ENCODE assay signal across 1 cellular context in the genomic region with DNA sequence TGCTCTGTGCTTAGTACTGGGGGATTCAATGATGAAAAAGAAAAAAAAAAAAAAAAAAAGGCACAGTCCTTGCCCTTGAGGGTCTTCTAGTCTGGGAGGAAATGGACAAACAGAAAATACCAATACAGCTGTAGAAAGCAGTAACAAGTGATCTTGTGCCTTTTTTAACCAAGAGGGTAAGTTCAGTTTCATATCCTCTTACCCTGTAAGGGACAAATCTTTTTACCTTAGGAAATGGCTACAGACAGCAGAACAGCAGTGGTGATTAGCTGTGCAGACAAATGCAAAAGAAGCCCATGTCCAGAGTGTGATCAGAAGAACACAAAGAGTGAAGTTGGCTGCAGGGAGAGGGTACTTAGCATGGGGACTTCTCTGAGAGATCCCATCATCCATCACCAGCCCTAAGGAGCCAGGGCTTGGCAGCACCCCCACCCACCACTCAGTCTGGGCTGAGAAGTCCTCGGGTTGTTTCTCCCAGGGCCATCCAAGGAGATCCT.
TF ChIP-seq lines count a peak whose summit lies in the region.

No MANE protein-coding gene starts in this region.

TF ChIP-seq in A549, 52 proteins besides CTCF, POLR2A, EP300 and RAD21 (continued from another document):
- TF ChIP-seq, protein P1, sequence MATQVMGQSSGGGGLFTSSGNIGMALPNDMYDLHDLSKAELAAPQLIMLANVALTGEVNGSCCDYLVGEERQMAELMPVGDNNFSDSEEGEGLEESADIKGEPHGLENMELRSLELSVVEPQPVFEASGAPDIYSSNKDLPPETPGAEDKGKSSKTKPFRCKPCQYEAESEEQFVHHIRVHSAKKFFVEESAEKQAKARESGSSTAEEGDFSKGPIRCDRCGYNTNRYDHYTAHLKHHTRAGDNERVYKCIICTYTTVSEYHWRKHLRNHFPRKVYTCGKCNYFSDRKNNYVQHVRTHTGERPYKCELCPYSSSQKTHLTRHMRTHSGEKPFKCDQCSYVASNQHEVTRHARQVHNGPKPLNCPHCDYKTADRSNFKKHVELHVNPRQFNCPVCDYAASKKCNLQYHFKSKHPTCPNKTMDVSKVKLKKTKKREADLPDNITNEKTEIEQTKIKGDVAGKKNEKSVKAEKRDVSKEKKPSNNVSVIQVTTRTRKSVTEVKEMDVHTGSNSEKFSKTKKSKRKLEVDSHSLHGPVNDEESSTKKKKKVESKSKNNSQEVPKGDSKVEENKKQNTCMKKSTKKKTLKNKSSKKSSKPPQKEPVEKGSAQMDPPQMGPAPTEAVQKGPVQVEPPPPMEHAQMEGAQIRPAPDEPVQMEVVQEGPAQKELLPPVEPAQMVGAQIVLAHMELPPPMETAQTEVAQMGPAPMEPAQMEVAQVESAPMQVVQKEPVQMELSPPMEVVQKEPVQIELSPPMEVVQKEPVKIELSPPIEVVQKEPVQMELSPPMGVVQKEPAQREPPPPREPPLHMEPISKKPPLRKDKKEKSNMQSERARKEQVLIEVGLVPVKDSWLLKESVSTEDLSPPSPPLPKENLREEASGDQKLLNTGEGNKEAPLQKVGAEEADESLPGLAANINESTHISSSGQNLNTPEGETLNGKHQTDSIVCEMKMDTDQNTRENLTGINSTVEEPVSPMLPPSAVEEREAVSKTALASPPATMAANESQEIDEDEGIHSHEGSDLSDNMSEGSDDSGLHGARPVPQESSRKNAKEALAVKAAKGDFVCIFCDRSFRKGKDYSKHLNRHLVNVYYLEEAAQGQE (IDR thresholded peaks at IDR 0.05), result no peak
- no peak for TF ChIP-seq RNF2 (IDR thresholded peaks at IDR 0.05; ENCODE audit: borderline replicate concordance, low read depth)
- TF ChIP-seq MAFK (IDR thresholded peaks at IDR 0.05; ENCODE audit: partially characterized antibody), result no peak
- TF ChIP-seq CBX2 (IDR thresholded peaks at IDR 0.05; ENCODE audit: borderline replicate concordance, low read depth), result no peak
- TF ChIP-seq JUNB (IDR thresholded peaks at IDR 0.05), result no peak
- TF ChIP-seq TFCP2L1 (CRISPR knock-in tag; IDR thresholded peaks at IDR 0.05), result no peak
- TF ChIP-seq MYC (IDR thresholded peaks at IDR 0.05; ENCODE audit: borderline replicate concordance, low read length), result no peak
- TF ChIP-seq CBX8 (IDR thresholded peaks at IDR 0.05), result no peak
- no peak for TF ChIP-seq NFE2L2 (conservative IDR thresholded peaks at IDR 0.05; ENCODE audit: low read length)
- no peak for TF ChIP-seq EHF (CRISPR knock-in tag; IDR thresholded peaks at IDR 0.05)
- TF ChIP-seq, protein P2, sequence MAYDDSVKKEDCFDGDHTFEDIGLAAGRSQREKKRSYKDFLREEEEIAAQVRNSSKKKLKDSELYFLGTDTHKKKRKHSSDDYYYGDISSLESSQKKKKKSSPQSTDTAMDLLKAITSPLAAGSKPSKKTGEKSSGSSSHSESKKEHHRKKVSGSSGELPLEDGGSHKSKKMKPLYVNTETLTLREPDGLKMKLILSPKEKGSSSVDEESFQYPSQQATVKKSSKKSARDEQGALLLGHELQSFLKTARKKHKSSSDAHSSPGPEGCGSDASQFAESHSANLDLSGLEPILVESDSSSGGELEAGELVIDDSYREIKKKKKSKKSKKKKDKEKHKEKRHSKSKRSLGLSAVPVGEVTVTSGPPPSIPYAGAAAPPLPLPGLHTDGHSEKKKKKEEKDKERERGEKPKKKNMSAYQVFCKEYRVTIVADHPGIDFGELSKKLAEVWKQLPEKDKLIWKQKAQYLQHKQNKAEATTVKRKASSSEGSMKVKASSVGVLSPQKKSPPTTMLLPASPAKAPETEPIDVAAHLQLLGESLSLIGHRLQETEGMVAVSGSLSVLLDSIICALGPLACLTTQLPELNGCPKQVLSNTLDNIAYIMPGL (CRISPR knock-in tag; IDR thresholded peaks at IDR 0.05; ENCODE audit: borderline replicate concordance), result no peak
